18 cellular contexts compared by ENCODE assay signal in genomic region chr1:84361796-84362195, GRCh38. TPM values are rescaled to one million over a fixed set of nuclear protein-coding genes. Genes with fewer than 3 reads are reported as not detected.
DNase-seq lines count a peak whose midpoint lies in the region; ATAC-seq and TF ChIP-seq lines count a peak whose summit lies in the region.
"Had no signal": no experiment of that assay in that cellular context is flagged by ENCODE, and none has a peak within 500 bp of the region (broad histone marks: within the 10 kb centered on the region; RNA-seq: fewer than 3 reads in every experiment).

No MANE protein-coding gene starts in this region.

- H3K4me2 ChIP-seq in trophoblast cell (ENCODE audit: low read length), result no peak overlapping the region
- H3K4me2 ChIP-seq: A549, BLaER1 had no signal

- no peak overlapping the region for H3K4me3 ChIP-seq in epithelial cell of esophagus (ENCODE audit: low read length)
- H3K4me3 ChIP-seq in trophoblast cell (ENCODE audit: low read depth, low read length), result no peak overlapping the region
- H3K4me3 ChIP-seq: A549, BLaER1, K562 had no signal

- H4K12ac ChIP-seq in trophoblast cell (ENCODE audit: low read depth, low read length), result no peak overlapping the region

- H3K79me2 ChIP-seq in trophoblast cell (ENCODE audit: control insufficient read depth, insufficient read depth, low read length, poor library complexity), result peaks cover 2% of the 10 kb centered on the region

- no peak for TF ChIP-seq CTCF in epithelial cell of esophagus (IDR thresholded peaks at IDR 0.05; ENCODE audit: insufficient read depth, low read depth, low read length, missing control alignments)

- H3K27me3 ChIP-seq in trophoblast cell (ENCODE audit: insufficient read depth, low read length), result no peaks in the 10 kb centered on the region
- H3K27me3 ChIP-seq: BLaER1 had no signal

- no peak overlapping the region for H3K23ac ChIP-seq in trophoblast cell (ENCODE audit: low read length)

- no CpG with 5 or more reads among the region's 3 CpGs for WGBS in trophoblast cell (ENCODE audit: extremely low coverage, insufficient coverage, insufficient read length)

- ATAC-seq in GM21528 (IDR thresholded peaks at IDR 0.05; ENCODE audit: low FRiP score, unreplicated experiment), result no peak
- ATAC-seq: A549; CD8-positive, alpha-beta T cell; K562 had no signal

- no peak overlapping the region for H2AFZ ChIP-seq in trophoblast cell (ENCODE audit: insufficient read depth, low read length, poor library complexity)

- H2BK5ac ChIP-seq in trophoblast cell (ENCODE audit: low read depth, low read length, poor library complexity), result no peak overlapping the region

- H3K18ac ChIP-seq in trophoblast cell (ENCODE audit: low read length), result no peak overlapping the region

- peaks cover 8 to 9% of the 10 kb centered on the region in 2 experiments for H3K4me1 ChIP-seq in trophoblast cell (ENCODE audit: control insufficient read depth in 1 of 2, insufficient read depth in 2 of 2, low read length in 2 of 2)
- H3K4me1 ChIP-seq: BLaER1 had no signal

- DNase-seq in ELR (ENCODE audit: low read depth) (peak; percentile 77), NCI-H226 (peak; percentile 28), epithelial cell of esophagus (ENCODE audit: low read depth) (peak; percentile 93), trophoblast cell (peak; percentile 14 to 37), 8988T (no peak), COLO668 (lab: John Stamatoyannopoulos, UW; ENCODE audit: unreplicated experiment) (no peak)
- DNase-seq: CD8-positive, alpha-beta T cell; DMS79; HCEC 1CT; NCI-H1105 treated with DMSO at 0.1 percent for 48 hours; NCI-H1694; NCI-H2081 treated with DMSO at 0.1 percent for 48 hours; NCI-H510A; NCI-H774 had no signal

- no peak overlapping the region for H2AK5ac ChIP-seq in trophoblast cell (ENCODE audit: low read length)

- no peak overlapping the region for H3K14ac ChIP-seq in trophoblast cell (ENCODE audit: low read length)

- no peak overlapping the region for H4K8ac ChIP-seq in trophoblast cell (ENCODE audit: low read depth, low read length)

- no peak overlapping the region for H3K27ac ChIP-seq in trophoblast cell (ENCODE audit: low read depth, low read length)
- H3K27ac ChIP-seq: A549, BLaER1 had no signal

- peaks cover 10% of the 10 kb centered on the region for H3K79me1 ChIP-seq in trophoblast cell (ENCODE audit: low read length)

- H2BK12ac ChIP-seq in trophoblast cell (ENCODE audit: low read length), result peak overlapping the region; percentile 81

- H4K91ac ChIP-seq in trophoblast cell (ENCODE audit: low read depth, low read length), result no peak overlapping the region

- no peaks in the 10 kb centered on the region for H3K36me3 ChIP-seq in trophoblast cell (ENCODE audit: control insufficient read depth in 1 of 2, insufficient read depth in 2 of 2, low read length in 2 of 2)
- H3K36me3 ChIP-seq: BLaER1 had no signal

- no peaks in the 10 kb centered on the region for H3K9me3 ChIP-seq in trophoblast cell (ENCODE audit: insufficient read depth, low read depth, low read length)
- H3K9me3 ChIP-seq: A549, BLaER1 had no signal

- no peak overlapping the region for H2BK120ac ChIP-seq in trophoblast cell (ENCODE audit: insufficient read depth, low read length, poor library complexity)

- no peak overlapping the region for H3K4ac ChIP-seq in trophoblast cell (ENCODE audit: low read depth, low read length)

- no peak overlapping the region for H3K9ac ChIP-seq in trophoblast cell (ENCODE audit: low read length)
- H3K9ac ChIP-seq: BLaER1 had no signal

RNA-seq across cellular contexts. Expression of gene DNASE2B, which starts 36.5 kb away (rescaled TPM):
- polyA plus RNA-seq in trophoblast cell (2013), result 0.05 TPM in 1 of 2 replicates, not detected in the other
- polyA plus RNA-seq: A549, K562 had no signal

Comparison
In these comparisons a context has a peak if more than half of its experiments do, and no peak if none do; other contexts are left out.
1. DNase-seq: peak in ELR (single experiment), NCI-H226 (single experiment), epithelial cell of esophagus (single experiment) and trophoblast cell (2 of 2); none in 8988T (single experiment) and COLO668 (single experiment).